ENCODE assay signal across 8 cellular contexts in genomic region chr19:6066661-6067646, GRCh38. TPM values are rescaled to one million over a fixed set of nuclear protein-coding genes. Genes with fewer than 3 reads are reported as not detected.
A peak's percentile ranks its signal among the peaks of the same experiment; 100 is the strongest.
DNase-seq lines count a peak whose midpoint lies in the region; ATAC-seq, FAIRE-seq and TF ChIP-seq lines count a peak whose summit lies in the region.

No MANE protein-coding gene starts in this region.

- DNase-seq in CD4-positive, alpha-beta memory T cell: peak; percentile 30 to 64 (median 47)

- TF ChIP-seq CTCF in OCI-LY3 (IDR thresholded peaks at IDR 0.05; ENCODE audit: low read depth, low read length): no peak

- peak; percentile 99 for FAIRE-seq in islet of Langerhans (lab: Jason Lieb, UNC)

- H3K27ac Mint-ChIP-seq in CD4-positive, alpha-beta memory T cell: peak overlapping the region; percentile 86 to 94 (median 90)

- no peaks in the 10 kb centered on the region for H3K27me3 Mint-ChIP-seq in CD4-positive, alpha-beta memory T cell

- CTCF ChIA-PET in CD4-positive, alpha-beta memory T cell (lab: Charles Lee; ENCODE audit: partially characterized antibody): interaction anchor here (1.0 kb wide), 1 partner anchor 19 kb away, joined by 3 read pairs; no protein-coding TSS in a partner anchor

- intact Hi-C loops in CD4-positive, alpha-beta memory T cell (cut with micrococcal nuclease): loop anchor here (5.0 kb wide), 1 partner anchor 40 kb away; no protein-coding TSS in a partner anchor

- H2AFZ ChIP-seq in OCI-LY3 (ENCODE audit: low read depth, low read length): no peak overlapping the region

- H3K9ac ChIP-seq in HUES64 (ENCODE audit: low read depth, low read length): peak overlapping the region; percentile 51
- H3K9ac ChIP-seq in OCI-LY3 (ENCODE audit: low read length): no peak overlapping the region

- 50% methylated on average over 18 of the region's 18 CpGs for WGBS in HUES64

- H3K27ac ChIP-seq in CD4-positive, alpha-beta memory T cell (ENCODE audit: low read depth, low read length): peak overlapping the region; percentile 46
- H3K27ac ChIP-seq in HUES64 (ENCODE audit: low read depth, low read length) (peak overlapping the region; percentile 62), OCI-LY3 (ENCODE audit: low read length) (no peak overlapping the region), cingulate gyrus (ENCODE audit: low read depth, low read length) (peak overlapping the region; percentile 89), skin epidermis (peak overlapping the region in 20 of 21 experiments; percentile 28 to 97 (median 82))

- no peak overlapping the region for H3K4me3 ChIP-seq in CD4-positive, alpha-beta memory T cell (ENCODE audit: low read length in 2 of 2)
- no peak overlapping the region for H3K4me3 ChIP-seq in HUES64 (ENCODE audit: low read length)
- no peak overlapping the region for H3K4me3 ChIP-seq in OCI-LY3 (ENCODE audit: low read length)
- no peak overlapping the region for H3K4me3 ChIP-seq in skin epidermis

- H3K27me3 ChIP-seq in CD4-positive, alpha-beta memory T cell (ENCODE audit: insufficient read depth, low read length): no peaks in the 10 kb centered on the region
- no peaks in the 10 kb centered on the region for H3K27me3 ChIP-seq in HUES64 (ENCODE audit: insufficient read depth, low read length)
- H3K27me3 ChIP-seq in OCI-LY3 (ENCODE audit: low read depth, low read length): 0 out of 2 replicates have a peak, but pooled peaks cover 10% of the 10 kb centered on the region

- H3K4me2 ChIP-seq in OCI-LY3 (ENCODE audit: low read length): peak overlapping the region; percentile 30

- H3K9me3 Mint-ChIP-seq in CD4-positive, alpha-beta memory T cell: peaks cover 0 to 3% (median 0%) of the 10 kb centered on the region in 8 donors

- H3K79me2 ChIP-seq in OCI-LY3 (ENCODE audit: low read length): no peaks in the 10 kb centered on the region

- peaks cover 30 to 65% (median 37%) of the 10 kb centered on the region in 4 donors for H3K4me1 Mint-ChIP-seq in CD4-positive, alpha-beta memory T cell

- ATAC-seq in GM21447 (IDR thresholded peaks at IDR 0.05; ENCODE audit: unreplicated experiment) (no peak), HG02623 (IDR thresholded peaks at IDR 0.05; ENCODE audit: unreplicated experiment) (no peak)

- H3K4me3 Mint-ChIP-seq in CD4-positive, alpha-beta memory T cell: peak overlapping the region in 6 of 8 donors; percentile 29 to 80 (median 58)

- POLR2A ChIA-PET in CD4-positive, alpha-beta memory T cell (lab: Charles Lee; ENCODE audit: partially characterized antibody): no interaction called here

- no peaks in the 10 kb centered on the region for H3K36me3 ChIP-seq in CD4-positive, alpha-beta memory T cell (ENCODE audit: insufficient read depth, low read length)
- H3K36me3 ChIP-seq in HUES64 (ENCODE audit: insufficient read depth, low read length) (no peaks in the 10 kb centered on the region), OCI-LY3 (replicated peaks; ENCODE audit: low read depth, low read length) (no peaks in the 10 kb centered on the region)

- no peaks in the 10 kb centered on the region for H3K9me3 ChIP-seq in CD4-positive, alpha-beta memory T cell (ENCODE audit: control insufficient read depth in 1 of 2, low read length in 2 of 2)
- H3K9me3 ChIP-seq in HUES64 (ENCODE audit: insufficient read depth, low read depth, low read length) (no peaks in the 10 kb centered on the region), OCI-LY3 (ENCODE audit: insufficient read depth, low read length) (no peaks in the 10 kb centered on the region)

- peaks cover 31% of the 10 kb centered on the region for H3K4me1 ChIP-seq in CD4-positive, alpha-beta memory T cell (ENCODE audit: insufficient read depth, low read length)
- peaks cover 7% of the 10 kb centered on the region for H3K4me1 ChIP-seq in HUES64 (ENCODE audit: insufficient read depth, low read length)
- peaks cover 15% of the 10 kb centered on the region for H3K4me1 ChIP-seq in OCI-LY3 (ENCODE audit: low read length)

- peaks cover 0 to 5% of the 10 kb centered on the region in 2 donors for H3K36me3 Mint-ChIP-seq in CD4-positive, alpha-beta memory T cell

- no peaks in the 10 kb centered on the region for H4K20me1 ChIP-seq in OCI-LY3 (ENCODE audit: insufficient read depth, low read length)

RNA-seq across cellular contexts. Expression of gene RFX2, which starts 43.3 kb away (rescaled TPM):
- 1 to 10 TPM; 5.6 to 6.7 TPM for total RNA-seq in CD4-positive, alpha-beta memory T cell
- polyA plus RNA-seq in CD4-positive, alpha-beta memory T cell: 1 to 10 TPM; 3.6 to 6.0 TPM
- 4.4 TPM for polyA plus RNA-seq in HUES64 (2013, experiment 1 of 2)
- 5.1 TPM for polyA plus RNA-seq in HUES64 (2013, experiment 2 of 2)
